Comparison of ENCODE assay signal across 10 cellular contexts in genomic region chr10:129865960-129866359, GRCh38.
"Had no signal": no experiment of that assay in that cellular context is flagged by ENCODE, and none has a peak within 500 bp of the region (broad histone marks: within the 10 kb centered on the region; RNA-seq: fewer than 3 reads in every experiment).

No MANE protein-coding gene starts in this region.

- H3K9me3 ChIP-seq: HAP-1 had no signal

- H3K27ac ChIP-seq: GM23248 had no signal

- H2AFZ ChIP-seq: GM23248 had no signal

- FAIRE-seq: HTR-8/SVneo, K562 had no signal

- H3K9ac ChIP-seq: GM23248 had no signal

- H3K4me3 ChIP-seq: GM23248, HAP-1, K562 had no signal

- DNase-seq: GM23248, GOT3, H7, HFFc6, IMR-90, KG1 had no signal

- ATAC-seq: HCT116, K562 had no signal
